ENCODE assay signal across 22 cellular contexts in genomic region chrX:53125506-53125905, GRCh38. TPM values are rescaled to one million over a fixed set of nuclear protein-coding genes. Genes with fewer than 3 reads are reported as not detected.
DNase-seq lines count a peak whose midpoint lies in the region; ATAC-seq, FAIRE-seq and TF ChIP-seq lines count a peak whose summit lies in the region.
"Had no signal": no experiment of that assay in that cellular context is flagged by ENCODE, and none has a peak within 500 bp of the region (broad histone marks: within the 10 kb centered on the region; RNA-seq: fewer than 3 reads in every experiment).

No MANE protein-coding gene starts in this region.

- CTCF ChIA-PET in Panc1 (lab: Charles Lee) = no interaction called here
- CTCF ChIA-PET in PC-9 (lab: Charles Lee) = no interaction called here

- H3K27me3 ChIP-seq in Panc1 (ENCODE audit: control insufficient read depth, insufficient read depth, low read length) (no peaks in the 10 kb centered on the region), osteoblast (ENCODE audit: insufficient read depth, low read length) (peaks cover 5% of the 10 kb centered on the region), PC-9 (ENCODE audit: insufficient read depth, low read depth) (no peaks in the 10 kb centered on the region), brain microvascular endothelial cell (replicated peaks) (no peaks in the 10 kb centered on the region), ascending aorta (no peaks in the 10 kb centered on the region)
- H3K27me3 ChIP-seq: Peyer's patch had no signal

- POLR2A ChIA-PET in Panc1 (lab: Charles Lee) = no interaction called here
- POLR2A ChIA-PET in PC-9 (lab: Charles Lee; ENCODE audit: unreplicated experiment) = no interaction called here

- TF ChIP-seq CTCF in Panc1 (IDR thresholded peaks at IDR 0.05) (no peak), osteoblast (IDR thresholded peaks at IDR 0.05; ENCODE audit: extremely low read depth, low read depth, low read length) (no peak), PC-9 (conservative IDR thresholded peaks at IDR 0.05) (no peak), nephron progenitor cell (IDR thresholded peaks at IDR 0.05) (no peak), brain microvascular endothelial cell (IDR thresholded peaks at IDR 0.05; ENCODE audit: low read depth, low read length, missing control alignments) (no peak), ascending aorta (IDR thresholded peaks at IDR 0.05) (no peak)

- peak; percentile 15 for FAIRE-seq in endometrium (lab: Jason Lieb, UNC)
- FAIRE-seq: GM12891 had no signal

- H3K27ac Mint-ChIP-seq in nephron progenitor cell = no peak overlapping the region
- H3K27ac Mint-ChIP-seq: CD4-positive, alpha-beta T cell had no signal

- H3K4me3 ChIP-seq in Panc1 (ENCODE audit: low read depth in 2 of 2, low read length in 2 of 2) (no peak overlapping the region), osteoblast (ENCODE audit: insufficient read depth, low read length) (no peak overlapping the region), PC-9 (no peak overlapping the region), brain microvascular endothelial cell (ENCODE audit: low read depth, low read length) (no peak overlapping the region), ascending aorta (no peak overlapping the region)
- H3K4me3 ChIP-seq: A549, Peyer's patch had no signal

- H3K4me3 Mint-ChIP-seq in nephron progenitor cell = no peak overlapping the region
- H3K4me3 Mint-ChIP-seq: CD4-positive, alpha-beta T cell had no signal

- H3K36me3 ChIP-seq in Panc1 (ENCODE audit: control insufficient read depth, insufficient read depth, low read length) (no peaks in the 10 kb centered on the region), osteoblast (ENCODE audit: insufficient read depth, low read length) (no peaks in the 10 kb centered on the region), PC-9 (ENCODE audit: low read depth) (no peaks in the 10 kb centered on the region), brain microvascular endothelial cell (replicated peaks) (no peaks in the 10 kb centered on the region), ascending aorta (no peaks in the 10 kb centered on the region)
- H3K36me3 ChIP-seq: Peyer's patch had no signal

- H3K79me2 ChIP-seq in osteoblast (ENCODE audit: insufficient read depth, low read length) (peaks cover 6% of the 10 kb centered on the region), PC-9 (ENCODE audit: low read depth) (no peaks in the 10 kb centered on the region)

- H3K4me2 ChIP-seq in osteoblast (ENCODE audit: insufficient read depth, low read length) (no peak overlapping the region), PC-9 (no peak overlapping the region)
- H3K4me2 ChIP-seq: A549, KMS-11 had no signal

- intact Hi-C loops in Panc1 (cut with micrococcal nuclease; ENCODE audit: unreplicated experiment) = no loop called here
- intact Hi-C loops in PC-9 (cut with micrococcal nuclease; ENCODE audit: unreplicated experiment) = no loop called here
- intact Hi-C loops in ascending aorta (cut with DNase I) = no loop called here

- H3K27ac ChIP-seq in Panc1 (ENCODE audit: low read length) (no peak overlapping the region), osteoblast (ENCODE audit: low read depth, low read length) (no peak overlapping the region), PC-9 (no peak overlapping the region), brain microvascular endothelial cell (no peak overlapping the region), ascending aorta (no peak overlapping the region)
- H3K27ac ChIP-seq: A549, HL-60, KMS-11, Peyer's patch had no signal

- H3K36me3 Mint-ChIP-seq in nephron progenitor cell (ENCODE audit: low read depth) = peaks cover 31% of the 10 kb centered on the region

- H2AFZ ChIP-seq in osteoblast (ENCODE audit: low read length) (no peak overlapping the region), PC-9 (no peak overlapping the region)

- H3K4me1 Mint-ChIP-seq in nephron progenitor cell = no peaks in the 10 kb centered on the region

- H3F3A ChIP-seq in PC-9 (ENCODE audit: insufficient read depth, low read depth) = no peaks in the 10 kb centered on the region

- peaks cover 39% of the 10 kb centered on the region for H3K9me3 Mint-ChIP-seq in nephron progenitor cell
- H3K9me3 Mint-ChIP-seq: CD4-positive, alpha-beta T cell had no signal

- H3K9me2 ChIP-seq in PC-9 (ENCODE audit: insufficient read depth) = no peaks in the 10 kb centered on the region

- no peaks in the 10 kb centered on the region for H3K9me3 ChIP-seq in Panc1 (ENCODE audit: control insufficient read depth, insufficient read depth, low read depth, low read length)
- no peaks in the 10 kb centered on the region for H3K9me3 ChIP-seq in osteoblast (ENCODE audit: low read depth, low read length)
- H3K9me3 ChIP-seq in PC-9 (ENCODE audit: insufficient read depth, low read depth) = no peaks in the 10 kb centered on the region
- no peaks in the 10 kb centered on the region for H3K9me3 ChIP-seq in ascending aorta
- H3K9me3 ChIP-seq: Peyer's patch had no signal

- H3K4me1 ChIP-seq in Panc1 (ENCODE audit: control insufficient read depth, insufficient read depth, low read length) (no peaks in the 10 kb centered on the region), osteoblast (ENCODE audit: insufficient read depth, low read length) (peaks cover 7% of the 10 kb centered on the region), PC-9 (replicated peaks; ENCODE audit: insufficient read depth) (no peaks in the 10 kb centered on the region), ascending aorta (no peaks in the 10 kb centered on the region)
- H3K4me1 ChIP-seq: A549, Peyer's patch had no signal

- BruUV-seq in Panc1 (replicated peaks; lab: Mats Ljungman, UMichigan) (TSS peak; percentile 30), PC-9 (replicated peaks; lab: Mats Ljungman, UMichigan) (no TSS peak)

- DNase-seq in EH (ENCODE audit: low read depth) (peak; percentile 16), Panc1 (ENCODE audit: low read depth, low spot score) (no peak), osteoblast (ENCODE audit: insufficient read length, low spot score, missing footprints) (peak; percentile 6), PC-9 (no peak), nephron progenitor cell (no peak), brain microvascular endothelial cell (no peak), ascending aorta (ENCODE audit: low spot score in 2 of 2) (no peak)
- DNase-seq: CD4-positive, alpha-beta T cell; COR-L47; DMS79; H7; NCI-H1105 treated with DMSO at 0.1 percent for 48 hours; NCI-H2029 treated with DMSO at 0.1 percent for 48 hours; NCI-H226; NCI-H510A treated with DMSO at 0.1 percent for 48 hours; NCI-H748 treated with DMSO at 0.1 percent for 48 hours; Peyer's patch had no signal

- H4K20me1 ChIP-seq in osteoblast (ENCODE audit: insufficient read depth, low read length) = no peaks in the 10 kb centered on the region
- no peaks in the 10 kb centered on the region for H4K20me1 ChIP-seq in PC-9 (ENCODE audit: insufficient read depth)

- H3K27me3 Mint-ChIP-seq in nephron progenitor cell (ENCODE audit: low read depth, poor library complexity) = no peaks in the 10 kb centered on the region
- H3K27me3 Mint-ChIP-seq: CD4-positive, alpha-beta T cell had no signal

- in situ Hi-C loops in Panc1 (cut with HindIII; ENCODE audit: low pct_unique_long_range_greater_than_20kb, low sequenced_read_pairs) (no loop called here), brain microvascular endothelial cell (cut with HindIII; ENCODE audit: low pct_ligation_motif_present, low sequenced_read_pairs) (no loop called here)

- ATAC-seq in Panc1 = no peak
- ATAC-seq: A549 had no signal

RNA-seq across cellular contexts. Expression of gene KANTR, which starts 31.6 kb away (rescaled TPM):
- 6.8 TPM for total RNA-seq in Panc1 (2021; ENCODE audit: unreplicated experiment)
- polyA plus RNA-seq in Panc1 (2012; ENCODE audit: insufficient read length) = 3.2 TPM
- 12.3 and 13.3 TPM in 2 replicates for total RNA-seq in osteoblast
- total RNA-seq in PC-9 (2021) = 25.1 and 25.3 TPM in 2 replicates
- 5.0 TPM for total RNA-seq in ascending aorta

RNA-seq across cellular contexts. Expression of gene TSPYL2, which starts 43.3 kb away (rescaled TPM):
- total RNA-seq in Panc1 (2021; ENCODE audit: unreplicated experiment) = 25.0 TPM
- 22.7 TPM for polyA plus RNA-seq in Panc1 (2012; ENCODE audit: insufficient read length)
- total RNA-seq in osteoblast = 13.6 and 15.9 TPM in 2 replicates
- total RNA-seq in PC-9 (2021) = 17.2 and 26.0 TPM in 2 replicates
- 42.3 TPM for total RNA-seq in ascending aorta

Comparison
In these comparisons a context has a peak if more than half of its experiments do, and no peak if none do; other contexts are left out.
1. DNase-seq: peak in EH (single experiment) and osteoblast (single experiment); none in Panc1 (single experiment), PC-9 (0 of 2), nephron progenitor cell (single experiment), brain microvascular endothelial cell (single experiment) and ascending aorta (0 of 2).